ENCODE assay signal across 9 cellular contexts in genomic region chr10:61975107-61975932, GRCh38.
DNase-seq lines count a peak whose midpoint lies in the region; ATAC-seq and TF ChIP-seq lines count a peak whose summit lies in the region.
"Had no signal": no experiment of that assay in that cellular context is flagged by ENCODE, and none has a peak within 500 bp of the region (broad histone marks: within the 10 kb centered on the region; RNA-seq: fewer than 3 reads in every experiment).

No MANE protein-coding gene starts in this region.

- H3K4me1 Mint-ChIP-seq in activated CD4-positive, alpha-beta memory T cell treated with anti-CD3 and anti-CD28 coated beads for 36 hours (ENCODE audit: low read depth): peaks cover 61% of the 10 kb centered on the region

- H4K20me1 ChIP-seq in hepatocyte (ENCODE audit: insufficient read depth, poor library complexity, severe bottlenecking): no peaks in the 10 kb centered on the region

- H3K9ac ChIP-seq in SK-N-MC (ENCODE audit: insufficient read length): peak overlapping the region; percentile 33

- peaks cover 60% of the 10 kb centered on the region for H3K36me3 Mint-ChIP-seq in activated CD4-positive, alpha-beta memory T cell treated with anti-CD3 and anti-CD28 coated beads for 36 hours

- H3K36me3 ChIP-seq in SK-N-MC (ENCODE audit: insufficient read depth, low read length): no peaks in the 10 kb centered on the region
- no peaks in the 10 kb centered on the region for H3K36me3 ChIP-seq in hepatocyte (replicated peaks; ENCODE audit: insufficient read depth, low read depth)
- H3K36me3 ChIP-seq: cardiac muscle cell had no signal

- H3K9me3 Mint-ChIP-seq in activated CD4-positive, alpha-beta memory T cell treated with anti-CD3 and anti-CD28 coated beads for 36 hours: peaks cover 11% of the 10 kb centered on the region

- H3K4me1 ChIP-seq in hepatocyte (ENCODE audit: insufficient read depth): peaks cover 43% of the 10 kb centered on the region

- CTCF ChIA-PET in activated CD4-positive, alpha-beta memory T cell treated with anti-CD3 and anti-CD28 coated beads for 36 hours (lab: Charles Lee): interaction anchor here (1.2 kb wide), 1 partner anchor 9 kb away, joined by 3 read pairs; no protein-coding TSS in a partner anchor

- no peaks in the 10 kb centered on the region for H3K27me3 Mint-ChIP-seq in activated CD4-positive, alpha-beta memory T cell treated with anti-CD3 and anti-CD28 coated beads for 36 hours

- intact Hi-C loops in activated CD4-positive, alpha-beta memory T cell treated with anti-CD3 and anti-CD28 coated beads for 36 hours (cut with micrococcal nuclease): no loop called here

- H3K4me3 Mint-ChIP-seq in activated CD4-positive, alpha-beta memory T cell treated with anti-CD3 and anti-CD28 coated beads for 36 hours: no peak overlapping the region

- no peak overlapping the region for H3K27ac Mint-ChIP-seq in activated CD4-positive, alpha-beta memory T cell treated with anti-CD3 and anti-CD28 coated beads for 36 hours

- H3K27ac ChIP-seq in 22Rv1: peak overlapping the region; percentile 25; the same call in 1 of the 2 replicates
- peak overlapping the region; percentile 96 for H3K27ac ChIP-seq in SK-N-MC
- peak overlapping the region; percentile 79 for H3K27ac ChIP-seq in hepatocyte
- H3K27ac ChIP-seq: cardiac muscle cell had no signal

- H3K4me3 ChIP-seq in SK-N-MC (peak overlapping the region; percentile 70), hepatocyte (no peak overlapping the region)
- H3K4me3 ChIP-seq: cardiac muscle cell had no signal

- peak overlapping the region; percentile 63 for H3K4me2 ChIP-seq in hepatocyte

- H3K9me2 ChIP-seq in hepatocyte (replicated peaks; ENCODE audit: insufficient read depth): no peaks in the 10 kb centered on the region

- H3K27me3 ChIP-seq in hepatocyte: no peaks in the 10 kb centered on the region
- H3K27me3 ChIP-seq: cardiac muscle cell had no signal

- DNase-seq in SK-N-MC (ENCODE audit: low read depth, low spot score) (no peak), hepatocyte (ENCODE audit: low spot score) (peak; percentile 32), kidney glomerular epithelial cell (lab: John Stamatoyannopoulos, UW) (no peak), GM13977 (ENCODE audit: low spot score) (no peak)
- no peak for DNase-seq in activated CD4-positive, alpha-beta memory T cell treated with anti-CD3 and anti-CD28 coated beads for 36 hours

- peak; percentile 89 for ATAC-seq in GM18909 (IDR thresholded peaks at IDR 0.05; ENCODE audit: poor library complexity, unreplicated experiment)
- peak; percentile 82 for ATAC-seq in HG03108 (IDR thresholded peaks at IDR 0.05; ENCODE audit: unreplicated experiment)

- no peak overlapping the region for H2AFZ ChIP-seq in hepatocyte

- peaks cover 66% of the 10 kb centered on the region for H3K79me2 ChIP-seq in hepatocyte

- TF ChIP-seq CTCF in 22Rv1 (IDR thresholded peaks at IDR 0.05) (no peak), hepatocyte (IDR thresholded peaks at IDR 0.05; ENCODE audit: poor library complexity) (no peak), GM13977 (IDR thresholded peaks at IDR 0.05; ENCODE audit: extremely low read depth, insufficient read depth, missing control alignments) (no peak)

- H3K9me3 ChIP-seq in SK-N-MC (ENCODE audit: low read depth, low read length): no peaks in the 10 kb centered on the region
- no peaks in the 10 kb centered on the region for H3K9me3 ChIP-seq in hepatocyte (ENCODE audit: low read depth)

- in situ Hi-C loops in GM13977 (cut with MboI; ENCODE audit: low pct_unique_long_range_greater_than_20kb, low sequenced_read_pairs, unreplicated experiment): no loop called here

- 56% methylated on average over 4 of the region's 4 CpGs for WGBS in hepatocyte (ENCODE audit: low lambda C conversion rate, missing lambda C conversion rate)

- POLR2A ChIA-PET in activated CD4-positive, alpha-beta memory T cell treated with anti-CD3 and anti-CD28 coated beads for 36 hours (lab: Charles Lee): interaction anchor here (0.6 to 1.9 kb wide), 5 partner anchors 17 to 1729 kb away, joined by 3 to 5 read pairs (median 3); no protein-coding TSS in a partner anchor

Comparison
In these comparisons a context has a peak if more than half of its experiments do, and no peak if none do; other contexts are left out.
1. H3K27ac ChIP-seq: peak in every context shown above with its lines; median percentile 96 in SK-N-MC; 79 in hepatocyte; 25 in 22Rv1.